Comparison of ENCODE assay signal across 30 cellular contexts in genomic region chr2:85727798-85728197, GRCh38. TPM values are rescaled to one million over a fixed set of nuclear protein-coding genes. Genes with fewer than 3 reads are reported as not detected.
"Had no signal": no experiment of that assay in that cellular context is flagged by ENCODE, and none has a peak within 500 bp of the region (broad histone marks: within the 10 kb centered on the region; RNA-seq: fewer than 3 reads in every experiment).

No MANE protein-coding gene starts in this region.

- H3K27ac Mint-ChIP-seq: activated CD4-positive, alpha-beta memory T cell treated with anti-CD3 and anti-CD28 coated beads for 36 hours; activated CD4-positive, alpha-beta T cell treated with anti-CD3 and anti-CD28 coated beads, Interleukin-2, amount 10 ng/mL, durations not matched to agents 24 days and 14 days; activated naive CD4-positive, alpha-beta T cell treated with anti-CD3 and anti-CD28 coated beads for 36 hours; activated naive CD8-positive, alpha-beta T cell treated with anti-CD3 and anti-CD28 coated beads for 36 hours; activated T-helper 1 cell treated with anti-CD3 and anti-CD28 coated beads, Interleukin-12 subunit alpha, Interleukin-12 subunit beta, Interleukin-2, Interleukin-4 antibody, amounts not matched to agents 30 ng/mL and 10 ng/mL and 1 ng/mL, durations not matched to agents 14 hours and 24 hours and 36 hours; naive thymus-derived CD4-positive, alpha-beta T cell had no signal

- H3K36me3 Mint-ChIP-seq: activated CD4-positive, alpha-beta memory T cell treated with anti-CD3 and anti-CD28 coated beads for 36 hours; activated naive CD8-positive, alpha-beta T cell treated with anti-CD3 and anti-CD28 coated beads for 36 hours; naive thymus-derived CD4-positive, alpha-beta T cell had no signal

- H3K36me3 ChIP-seq: adrenal gland, colonic mucosa, spleen had no signal

- H3K4me1 ChIP-seq: colonic mucosa had no signal

- H3K4me3 ChIP-seq: adrenal gland, body of pancreas, colonic mucosa, dorsolateral prefrontal cortex, spleen, testis had no signal

- DNase-seq: activated CD4-positive, alpha-beta memory T cell treated with anti-CD3 and anti-CD28 coated beads for 36 hours; activated CD4-positive, alpha-beta T cell treated with anti-CD3 and anti-CD28 coated beads, Interleukin-2, amount 10 ng/mL, durations not matched to agents 24 days and 14 days; activated CD4-positive, CD25-positive, alpha-beta regulatory T cell treated with anti-CD3 and anti-CD28 coated beads, Interleukin-2, amount 50 U/mL, for 72 hours; activated CD8-positive, alpha-beta memory T cell treated with anti-CD3 and anti-CD28 coated beads, Interleukin-2, amount 50 U/mL, for 4 hours; activated effector memory CD4-positive, alpha-beta T cell treated with anti-CD3 and anti-CD28 coated beads, Interleukin-2, amount 50 U/mL, for 16 hours; activated naive CD4-positive, alpha-beta T cell treated with anti-CD3 and anti-CD28 coated beads for 36 hours; activated naive CD8-positive, alpha-beta T cell treated with anti-CD3 and anti-CD28 coated beads for 36 hours; activated T-cell treated with anti-CD3 and anti-CD28 coated beads, Interleukin-2, amount 50 U/mL, for 1 hour; adrenal gland; aorta; body of pancreas; cerebellar nuclear complex; colonic mucosa; dorsolateral prefrontal cortex; effector memory CD4-positive, alpha-beta T cell; erythroblast; kidney glomerular epithelial cell; midbrain; naive thymus-derived CD4-positive, alpha-beta T cell; occipital lobe; spleen; stimulated activated naive CD4-positive, alpha-beta T cell treated with Interleukin-2 at 50 U/mL for 16 hours; T-helper 2 cell; testis; trophoblast cell had no signal

- ATAC-seq: body of pancreas; naive thymus-derived CD4-positive, alpha-beta T cell had no signal

- H3K9me3 Mint-ChIP-seq: activated CD4-positive, alpha-beta memory T cell treated with anti-CD3 and anti-CD28 coated beads for 36 hours; activated CD4-positive, alpha-beta T cell treated with anti-CD3 and anti-CD28 coated beads, Interleukin-2, amount 10 ng/mL, durations not matched to agents 24 days and 14 days; activated naive CD4-positive, alpha-beta T cell treated with anti-CD3 and anti-CD28 coated beads for 36 hours; activated naive CD8-positive, alpha-beta T cell treated with anti-CD3 and anti-CD28 coated beads for 36 hours; activated T-helper 1 cell treated with anti-CD3 and anti-CD28 coated beads, Interleukin-12 subunit alpha, Interleukin-12 subunit beta, Interleukin-2, Interleukin-4 antibody, amounts not matched to agents 30 ng/mL and 10 ng/mL and 1 ng/mL, durations not matched to agents 14 hours and 24 hours and 36 hours; naive thymus-derived CD4-positive, alpha-beta T cell; neural crest cell had no signal

- H3K4me3 Mint-ChIP-seq: activated CD4-positive, alpha-beta memory T cell treated with anti-CD3 and anti-CD28 coated beads for 36 hours; activated CD4-positive, alpha-beta T cell treated with anti-CD3 and anti-CD28 coated beads, Interleukin-2, amount 10 ng/mL, durations not matched to agents 24 days and 14 days; activated naive CD4-positive, alpha-beta T cell treated with anti-CD3 and anti-CD28 coated beads for 36 hours; activated naive CD8-positive, alpha-beta T cell treated with anti-CD3 and anti-CD28 coated beads for 36 hours; activated T-helper 1 cell treated with anti-CD3 and anti-CD28 coated beads, Interleukin-12 subunit alpha, Interleukin-12 subunit beta, Interleukin-2, Interleukin-4 antibody, amounts not matched to agents 30 ng/mL and 10 ng/mL and 1 ng/mL, durations not matched to agents 14 hours and 24 hours and 36 hours; naive thymus-derived CD4-positive, alpha-beta T cell; neural crest cell had no signal

- H3K27me3 ChIP-seq: adrenal gland, body of pancreas, colonic mucosa, dorsolateral prefrontal cortex, testis had no signal

- H3K9me3 ChIP-seq: adrenal gland, body of pancreas, colonic mucosa, spleen, testis had no signal

- H3K27ac ChIP-seq: body of pancreas, colonic mucosa, spleen had no signal

RNA-seq across cellular contexts. Expression of gene ATOH8, which starts 26.0 kb away (rescaled TPM):
- total RNA-seq: activated CD4-positive, alpha-beta memory T cell treated with anti-CD3 and anti-CD28 coated beads for 36 hours; activated CD8-positive, alpha-beta memory T cell treated with anti-CD3 and anti-CD28 coated beads for 36 hours; activated naive CD4-positive, alpha-beta T cell treated with anti-CD3 and anti-CD28 coated beads for 36 hours; activated naive CD8-positive, alpha-beta T cell treated with anti-CD3 and anti-CD28 coated beads for 36 hours had no signal
- polyA plus RNA-seq: naive thymus-derived CD4-positive, alpha-beta T cell had no signal

RNA-seq across cellular contexts. Expression of gene GNLY, which starts 33.6 kb away (rescaled TPM):
- total RNA-seq: neural crest cell, occipital lobe, pulmonary artery endothelial cell had no signal

RNA-seq across cellular contexts. Expression of gene SFTPB, which starts 59.8 kb away (rescaled TPM):
- total RNA-seq: activated CD4-positive, alpha-beta memory T cell treated with anti-CD3 and anti-CD28 coated beads for 36 hours; activated CD4-positive, alpha-beta T cell treated with anti-CD3 and anti-CD28 coated beads, Interleukin-2, amount 10 ng/mL, durations not matched to agents 24 days and 14 days; activated CD8-positive, alpha-beta memory T cell treated with anti-CD3 and anti-CD28 coated beads for 36 hours; activated naive CD4-positive, alpha-beta T cell treated with anti-CD3 and anti-CD28 coated beads for 36 hours; activated naive CD8-positive, alpha-beta T cell treated with anti-CD3 and anti-CD28 coated beads for 36 hours; activated T-helper 1 cell treated with anti-CD3 and anti-CD28 coated beads, Interleukin-12 subunit alpha, Interleukin-12 subunit beta, Interleukin-2, Interleukin-4 antibody, amounts not matched to agents 30 ng/mL and 10 ng/mL and 1 ng/mL, durations not matched to agents 14 hours and 24 hours and 36 hours; body of pancreas; dorsolateral prefrontal cortex; naive thymus-derived CD4-positive, alpha-beta T cell; neural crest cell; pulmonary artery endothelial cell had no signal
- polyA plus RNA-seq: naive thymus-derived CD4-positive, alpha-beta T cell; right cardiac atrium had no signal
